In genomic region chr5:150045512-150045911, GRCh38 we compare ENCODE assay signal across 1 cellular context.
TF ChIP-seq lines count a peak whose summit lies in the region.

No MANE protein-coding gene starts in this region.

TF ChIP-seq in H1, 55 proteins besides CTCF, POLR2A, EP300 and RAD21:
- no peak for TF ChIP-seq ATF3 (IDR thresholded peaks at IDR 0.05; ENCODE audit: insufficient read depth, low read depth, low read length)
- no peak for TF ChIP-seq RBBP5 (IDR thresholded peaks at IDR 0.05; ENCODE audit: borderline replicate concordance, low read depth, low read length)
- TF ChIP-seq PHF8 (conservative IDR thresholded peaks at IDR 0.05; ENCODE audit: low read depth, low read length): no peak
- TF ChIP-seq SP1 (IDR thresholded peaks at IDR 0.05; ENCODE audit: low read depth, low read length): no peak
- no peak for TF ChIP-seq GABPA (IDR thresholded peaks at IDR 0.05; ENCODE audit: borderline replicate concordance, insufficient read depth, low read length)
- no peak for TF ChIP-seq RXRA (IDR thresholded peaks at IDR 0.05; ENCODE audit: insufficient read depth, low read depth, low read length)
- TF ChIP-seq CTBP2 (IDR thresholded peaks at IDR 0.05; ENCODE audit: borderline replicate concordance, insufficient read depth, insufficient read length, low read length): no peak
- no peak for TF ChIP-seq POLR2AphosphoS5 (IDR thresholded peaks at IDR 0.05; ENCODE audit: low read depth, low read length)
- no peak for TF ChIP-seq RNF2 (IDR thresholded peaks at IDR 0.05; ENCODE audit: borderline replicate concordance, low read depth, low read length, missing control alignments, poor library complexity, severe bottlenecking)
- no peak for TF ChIP-seq SIX5 (IDR thresholded peaks at IDR 0.05; ENCODE audit: low read depth, low read length)
- no peak for TF ChIP-seq TAF1 (IDR thresholded peaks at IDR 0.05; ENCODE audit: low read depth, low read length)
- TF ChIP-seq SIRT6 (IDR thresholded peaks at IDR 0.05; ENCODE audit: low read length): no peak
- no peak for TF ChIP-seq JUN (IDR thresholded peaks at IDR 0.05; ENCODE audit: low read depth, low read length)
- no peak for TF ChIP-seq SP4 (IDR thresholded peaks at IDR 0.05; ENCODE audit: low read length)
- no peak for TF ChIP-seq MAX (IDR thresholded peaks at IDR 0.05)
- TF ChIP-seq CHD2 (IDR thresholded peaks at IDR 0.05; ENCODE audit: low read length): no peak
- no peak for TF ChIP-seq E2F6 (IDR thresholded peaks at IDR 0.05)
- no peak for TF ChIP-seq CHD7 (IDR thresholded peaks at IDR 0.05; ENCODE audit: insufficient replicate concordance, low read length)
